9 cellular contexts compared by ENCODE assay signal in the genomic region with DNA sequence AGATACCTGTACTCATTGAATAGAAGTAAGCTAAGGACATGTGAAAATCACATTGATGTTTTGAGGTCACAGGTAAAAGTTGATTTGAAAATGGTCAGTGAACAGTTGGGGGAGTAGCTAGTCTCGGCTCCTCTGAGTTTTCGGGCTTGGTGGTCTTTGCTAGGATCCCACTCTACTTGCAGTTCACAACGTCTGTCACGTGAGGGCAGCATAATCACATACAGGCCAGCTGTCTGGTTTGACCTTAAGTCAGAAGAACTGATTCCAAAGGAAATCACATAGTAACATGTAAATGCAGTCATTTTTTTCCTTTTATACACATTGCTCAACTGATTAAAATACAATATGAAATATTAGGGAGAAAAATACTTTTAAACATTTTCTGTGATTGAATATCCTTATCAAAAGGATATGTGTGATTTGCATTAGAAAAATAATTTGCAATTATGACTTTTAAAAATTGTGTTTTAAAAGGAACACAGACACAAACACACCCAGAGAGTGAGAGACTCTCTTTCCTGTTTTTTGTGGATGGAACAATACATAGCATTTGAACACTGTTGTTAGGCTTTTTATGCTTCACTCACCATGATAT. TPM values are rescaled to one million over a fixed set of nuclear protein-coding genes. Genes with fewer than 3 reads are reported as not detected.
DNase-seq lines count a peak whose midpoint lies in the region; ATAC-seq and TF ChIP-seq lines count a peak whose summit lies in the region.
"Had no signal": no experiment of that assay in that cellular context is flagged by ENCODE, and none has a peak within 500 bp of the region (broad histone marks: within the 10 kb centered on the region; RNA-seq: fewer than 3 reads in every experiment).

No MANE protein-coding gene starts in this region.

- H3K4me1 ChIP-seq in OCI-LY1 (ENCODE audit: insufficient read depth, low read length, severe bottlenecking) = no peaks in the 10 kb centered on the region

- no peak overlapping the region for H3K4me2 ChIP-seq in OCI-LY1 (ENCODE audit: low read length)

- H3K4me1 Mint-ChIP-seq in activated T-helper 1 cell treated with anti-CD3 and anti-CD28 coated beads, Interleukin-12 subunit alpha, Interleukin-12 subunit beta, Interleukin-2, Interleukin-4 antibody, amounts not matched to agents 30 ng/mL and 10 ng/mL and 1 ng/mL, durations not matched to agents 14 hours and 24 hours and 36 hours (ENCODE audit: low read depth) = no peaks in the 10 kb centered on the region
- H3K4me1 Mint-ChIP-seq: activated naive CD4-positive, alpha-beta T cell treated with anti-CD3 and anti-CD28 coated beads, Interleukin-2, amount 50 U/mL, for 24 hours had no signal

- no peaks in the 10 kb centered on the region for H3K36me3 Mint-ChIP-seq in activated T-helper 1 cell treated with anti-CD3 and anti-CD28 coated beads, Interleukin-12 subunit alpha, Interleukin-12 subunit beta, Interleukin-2, Interleukin-4 antibody, amounts not matched to agents 30 ng/mL and 10 ng/mL and 1 ng/mL, durations not matched to agents 14 hours and 24 hours and 36 hours (ENCODE audit: low read depth)
- H3K36me3 Mint-ChIP-seq: activated naive CD4-positive, alpha-beta T cell treated with anti-CD3 and anti-CD28 coated beads, Interleukin-2, amount 50 U/mL, for 24 hours had no signal

- H2AFZ ChIP-seq in OCI-LY1 (ENCODE audit: low read length) = no peak overlapping the region

- no peaks in the 10 kb centered on the region for H3K27me3 ChIP-seq in OCI-LY1 (ENCODE audit: insufficient read depth, low read length)

- H3K9me3 ChIP-seq in OCI-LY1 (ENCODE audit: low read length) = no peaks in the 10 kb centered on the region

- intact Hi-C loops in activated T-helper 1 cell treated with anti-CD3 and anti-CD28 coated beads, Interleukin-12 subunit alpha, Interleukin-12 subunit beta, Interleukin-2, Interleukin-4 antibody, amounts not matched to agents 30 ng/mL and 10 ng/mL and 1 ng/mL, durations not matched to agents 14 hours and 24 hours and 36 hours (cut with micrococcal nuclease) = loop anchor here (1.0 to 5.0 kb wide), 5 partner anchors 78 to 504 kb away; no protein-coding TSS in a partner anchor
- intact Hi-C loops in posterior vena cava (cut with DNase I) = no loop called here

- no peak overlapping the region for H3K27ac Mint-ChIP-seq in activated T-helper 1 cell treated with anti-CD3 and anti-CD28 coated beads, Interleukin-12 subunit alpha, Interleukin-12 subunit beta, Interleukin-2, Interleukin-4 antibody, amounts not matched to agents 30 ng/mL and 10 ng/mL and 1 ng/mL, durations not matched to agents 14 hours and 24 hours and 36 hours
- H3K27ac Mint-ChIP-seq: activated naive CD4-positive, alpha-beta T cell treated with anti-CD3 and anti-CD28 coated beads, Interleukin-2, amount 50 U/mL, for 24 hours had no signal

- no peak overlapping the region for H3K4me3 ChIP-seq in OCI-LY1 (ENCODE audit: low read depth, low read length, poor library complexity, severe bottlenecking)

- TF ChIP-seq CTCF in OCI-LY1 (IDR thresholded peaks at IDR 0.05; ENCODE audit: low read length) = peak; percentile 90

- H3K4me3 Mint-ChIP-seq in activated T-helper 1 cell treated with anti-CD3 and anti-CD28 coated beads, Interleukin-12 subunit alpha, Interleukin-12 subunit beta, Interleukin-2, Interleukin-4 antibody, amounts not matched to agents 30 ng/mL and 10 ng/mL and 1 ng/mL, durations not matched to agents 14 hours and 24 hours and 36 hours = no peak overlapping the region
- H3K4me3 Mint-ChIP-seq: activated naive CD4-positive, alpha-beta T cell treated with anti-CD3 and anti-CD28 coated beads, Interleukin-2, amount 50 U/mL, for 24 hours had no signal

- no peaks in the 10 kb centered on the region for H3K9me3 Mint-ChIP-seq in activated T-helper 1 cell treated with anti-CD3 and anti-CD28 coated beads, Interleukin-12 subunit alpha, Interleukin-12 subunit beta, Interleukin-2, Interleukin-4 antibody, amounts not matched to agents 30 ng/mL and 10 ng/mL and 1 ng/mL, durations not matched to agents 14 hours and 24 hours and 36 hours
- H3K9me3 Mint-ChIP-seq: activated naive CD4-positive, alpha-beta T cell treated with anti-CD3 and anti-CD28 coated beads, Interleukin-2, amount 50 U/mL, for 24 hours had no signal

- H3K79me2 ChIP-seq in OCI-LY1 (ENCODE audit: insufficient read depth, low read length) = no peaks in the 10 kb centered on the region

- no peaks in the 10 kb centered on the region for H3K9me2 ChIP-seq in OCI-LY1 (ENCODE audit: low read depth, low read length)

- no peaks in the 10 kb centered on the region for H3K36me3 ChIP-seq in OCI-LY1 (ENCODE audit: insufficient read depth, low read length)

- ATAC-seq in GM19455 (IDR thresholded peaks at IDR 0.05; ENCODE audit: unreplicated experiment) (peak; percentile 74), HG03565 (IDR thresholded peaks at IDR 0.05; ENCODE audit: unreplicated experiment) (peak; percentile 83)

- no peaks in the 10 kb centered on the region for H3F3A ChIP-seq in OCI-LY1 (ENCODE audit: insufficient read depth, low read length)

- no peak overlapping the region for H3K27ac ChIP-seq in OCI-LY1 (ENCODE audit: low read depth, low read length, poor library complexity, severe bottlenecking)

- no peaks in the 10 kb centered on the region for H4K20me1 ChIP-seq in OCI-LY1 (ENCODE audit: insufficient read depth, low read length)

- H3K27me3 Mint-ChIP-seq in activated T-helper 1 cell treated with anti-CD3 and anti-CD28 coated beads, Interleukin-12 subunit alpha, Interleukin-12 subunit beta, Interleukin-2, Interleukin-4 antibody, amounts not matched to agents 30 ng/mL and 10 ng/mL and 1 ng/mL, durations not matched to agents 14 hours and 24 hours and 36 hours (ENCODE audit: insufficient read depth) = peaks cover 4% of the 10 kb centered on the region
- H3K27me3 Mint-ChIP-seq: activated naive CD4-positive, alpha-beta T cell treated with anti-CD3 and anti-CD28 coated beads, Interleukin-2, amount 50 U/mL, for 24 hours had no signal

- DNase-seq in DMS114 treated with DMSO at 0.1 percent for 48 hours (lab: John Stamatoyannopoulos, UW; ENCODE audit: unreplicated experiment) = peak; percentile 48
- peak; percentile 11 for DNase-seq in activated T-helper 1 cell treated with anti-CD3 and anti-CD28 coated beads, Interleukin-12 subunit alpha, Interleukin-12 subunit beta, Interleukin-2, Interleukin-4 antibody, amounts not matched to agents 30 ng/mL and 10 ng/mL and 1 ng/mL, durations not matched to agents 14 hours and 24 hours and 36 hours (ENCODE audit: low spot score)
- peak; percentile 30 for DNase-seq in globus pallidus (ENCODE audit: low spot score)
- peak; percentile 83 for DNase-seq in posterior vena cava (ENCODE audit: low spot score)
- DNase-seq in cerebellar nuclear complex (lab: John Stamatoyannopoulos, UW) = no peak

- no peak overlapping the region for H3K9ac ChIP-seq in OCI-LY1 (ENCODE audit: low read length)

RNA-seq across cellular contexts. Expression of a gene that starts 21.8 kb away (rescaled TPM):
- total RNA-seq in activated T-helper 1 cell treated with anti-CD3 and anti-CD28 coated beads, Interleukin-12 subunit alpha, Interleukin-12 subunit beta, Interleukin-2, Interleukin-4 antibody, amounts not matched to agents 30 ng/mL and 10 ng/mL and 1 ng/mL, durations not matched to agents 14 hours and 24 hours and 36 hours = not detected in 2 replicates
- total RNA-seq in posterior vena cava = not detected

Comparison
In these comparisons a context has a peak if more than half of its experiments do, and no peak if none do; other contexts are left out.
1. DNase-seq: peak in DMS114 treated with DMSO at 0.1 percent for 48 hours (single experiment), activated T-helper 1 cell treated with anti-CD3 and anti-CD28 coated beads, Interleukin-12 subunit alpha, Interleukin-12 subunit beta, Interleukin-2, Interleukin-4 antibody, amounts not matched to agents 30 ng/mL and 10 ng/mL and 1 ng/mL, durations not matched to agents 14 hours and 24 hours and 36 hours (single experiment), globus pallidus (single experiment) and posterior vena cava (single experiment); none in cerebellar nuclear complex (0 of 2).